ENCODE assay signal across 14 cellular contexts in the genomic region with DNA sequence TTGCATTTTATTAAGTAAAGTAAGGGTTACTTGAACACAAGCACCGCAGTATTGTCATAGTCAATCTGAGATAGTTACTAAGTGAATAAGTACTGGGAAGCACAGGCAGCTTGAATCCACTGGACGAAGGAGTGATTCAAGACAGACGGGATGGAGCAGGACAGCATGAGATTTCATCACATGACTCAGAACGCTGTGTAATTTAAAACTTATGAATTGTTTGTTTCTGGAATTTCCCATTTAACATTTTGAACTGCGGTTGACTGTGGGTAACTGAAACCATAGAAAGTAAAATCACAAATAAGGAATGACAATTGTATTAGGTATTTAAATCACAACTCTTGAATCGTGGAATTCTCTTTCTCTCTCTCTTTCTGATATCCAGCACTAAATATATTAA.
DNase-seq lines count a peak whose midpoint lies in the region; TF ChIP-seq lines count a peak whose summit lies in the region.
"Had no signal": no experiment of that assay in that cellular context is flagged by ENCODE, and none has a peak within 500 bp of the region (broad histone marks: within the 10 kb centered on the region; RNA-seq: fewer than 3 reads in every experiment).

No MANE protein-coding gene starts in this region.

- TF ChIP-seq POLR2A in Peyer's patch (IDR thresholded peaks at IDR 0.05) = no peak

- peak; percentile 73 for DNase-seq in AG10803 (ENCODE audit: low read depth)
- DNase-seq in HS-5 (ENCODE audit: low read depth) = peak; percentile 84
- peak; percentile 69 for DNase-seq in astrocyte of the hippocampus (ENCODE audit: low read depth, low spot score)
- DNase-seq in iris pigment epithelial cell (ENCODE audit: low read depth) = peak; percentile 92
- no peak for DNase-seq in HAP-1 (ENCODE audit: low spot score in 2 of 2)
- DNase-seq in stimulated activated CD4-positive, alpha-beta T cell treated with anti-CD3 and anti-CD28 coated beads, Interleukin-12 subunit alpha, Interleukin-12 subunit beta, amount 100 ng/mL, for 4 hours = no peak
- no peak for DNase-seq in Peyer's patch
- no peak for DNase-seq in OCI-M1 (lab: John Stamatoyannopoulos, UW)
- DNase-seq: C1 segment of cervical spinal cord; colonic mucosa; GOT3; left cardiac atrium; naive thymus-derived CD8-positive, alpha-beta T cell; stimulated activated naive CD8-positive, alpha-beta T cell treated with anti-CD3 and anti-CD28 coated beads, Interleukin-15, Interleukin-2, amounts not matched to agents 100 U/mL and 50 U/mL, for 24 hours had no signal

- in situ Hi-C loops in HAP-1 (cut with MboI; ENCODE audit: low sequenced_read_pairs) = no loop called here

- TF ChIP-seq CTCF in AG10803 (conservative IDR thresholded peaks at IDR 0.05; ENCODE audit: low read length) = no peak
- no peak for TF ChIP-seq CTCF in Peyer's patch (IDR thresholded peaks at IDR 0.05)

- H3K9me3 ChIP-seq in HAP-1 (no peaks in the 10 kb centered on the region), Peyer's patch (peaks cover 0 to 4% (median 0%) of the 10 kb centered on the region in 4 donors)
- H3K9me3 ChIP-seq: colonic mucosa had no signal

- H3K27me3 ChIP-seq in HAP-1 (ENCODE audit: low read depth) = no peaks in the 10 kb centered on the region
- H3K27me3 ChIP-seq in Peyer's patch = no peaks in the 10 kb centered on the region
- H3K27me3 ChIP-seq: colonic mucosa had no signal

- H3K4me1 ChIP-seq in HAP-1 (no peaks in the 10 kb centered on the region), Peyer's patch (no peaks in the 10 kb centered on the region)
- H3K4me1 ChIP-seq: colonic mucosa had no signal

- H3K27ac ChIP-seq in Peyer's patch = no peak overlapping the region
- H3K27ac ChIP-seq: colonic mucosa had no signal

- no peak overlapping the region for H3K4me3 ChIP-seq in AG10803 (ENCODE audit: low read length)
- no peak overlapping the region for H3K4me3 ChIP-seq in HAP-1
- no peak overlapping the region for H3K4me3 ChIP-seq in Peyer's patch
- H3K4me3 ChIP-seq: colonic mucosa had no signal

- no peaks in the 10 kb centered on the region for H3K36me3 ChIP-seq in HAP-1 (replicated peaks)
- H3K36me3 ChIP-seq in Peyer's patch = no peaks in the 10 kb centered on the region
- H3K36me3 ChIP-seq: colonic mucosa had no signal

Comparison
In these comparisons a context has a peak if more than half of its experiments do, and no peak if none do; other contexts are left out.
1. DNase-seq: peak in AG10803 (single experiment), HS-5 (single experiment), astrocyte of the hippocampus (single experiment) and iris pigment epithelial cell (single experiment); none in HAP-1 (0 of 2), stimulated activated CD4-positive, alpha-beta T cell treated with anti-CD3 and anti-CD28 coated beads, Interleukin-12 subunit alpha, Interleukin-12 subunit beta, amount 100 ng/mL, for 4 hours (single experiment), Peyer's patch (0 of 3) and OCI-M1 (single experiment).